Comparison of ENCODE assay signal across 17 cellular contexts in the genomic region with DNA sequence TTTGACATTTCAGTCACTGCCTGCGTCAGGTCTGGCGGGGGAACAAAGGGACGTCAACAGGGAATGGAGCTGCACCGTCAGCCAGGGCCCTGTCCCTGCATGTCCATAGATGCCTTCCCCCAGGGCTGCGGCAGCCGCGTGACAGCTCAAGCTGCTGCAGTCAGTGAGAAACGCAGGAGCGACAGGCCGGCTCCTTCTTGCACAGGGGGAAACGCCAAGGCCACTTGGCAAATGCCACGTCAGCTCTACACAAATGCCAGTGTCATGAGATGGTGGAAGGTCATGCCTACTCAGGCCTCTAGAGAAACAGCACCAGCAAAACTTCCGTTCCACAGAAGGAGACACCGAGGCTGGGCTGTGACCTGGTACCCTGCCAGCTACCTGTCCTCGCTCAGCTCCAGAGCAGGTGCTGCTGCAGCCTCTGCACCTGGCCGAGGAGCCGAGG. TPM values are rescaled to one million over a fixed set of nuclear protein-coding genes. Genes with fewer than 3 reads are reported as not detected.
DNase-seq lines count a peak whose midpoint lies in the region; ATAC-seq and TF ChIP-seq lines count a peak whose summit lies in the region.
"Had no signal": no experiment of that assay in that cellular context is flagged by ENCODE, and none has a peak within 500 bp of the region (broad histone marks: within the 10 kb centered on the region; RNA-seq: fewer than 3 reads in every experiment).

No MANE protein-coding gene starts in this region.

- H3K4me1 ChIP-seq in gastroesophageal sphincter (peaks cover 0 to 15% (median 0%) of the 10 kb centered on the region in 3 donors), BE2C (no peaks in the 10 kb centered on the region)
- H3K4me1 ChIP-seq: testis had no signal

- H3K4me1 Mint-ChIP-seq in MCF 10A (ENCODE audit: insufficient read depth, unreplicated experiment) (peaks cover 7% of the 10 kb centered on the region), mesothelial cell of epicardium (peaks cover 28% of the 10 kb centered on the region)

- H3K27ac Mint-ChIP-seq in MCF 10A (ENCODE audit: low read depth, unreplicated experiment) (no peak overlapping the region), mesothelial cell of epicardium (peak overlapping the region; percentile 1)
- H3K27ac Mint-ChIP-seq: memory B cell had no signal

- intact Hi-C loops in MCF 10A (cut with micrococcal nuclease), result no loop called here

- no peak for TF ChIP-seq CTCF in MCF 10A (IDR thresholded peaks at IDR 0.05; ENCODE audit: unreplicated experiment)
- no peak for TF ChIP-seq CTCF in mesothelial cell of epicardium (IDR thresholded peaks at IDR 0.05; ENCODE audit: unreplicated experiment)
- TF ChIP-seq CTCF in gastroesophageal sphincter (IDR thresholded peaks at IDR 0.05), result no peak
- TF ChIP-seq CTCF in BE2C (IDR thresholded peaks at IDR 0.05; ENCODE audit: low read depth, low read length), result no peak

- POLR2A ChIA-PET in MCF 10A (lab: Yijun Ruan, JAX), result no interaction called here

- H3K4me3 ChIP-seq in gastroesophageal sphincter, result no peak overlapping the region
- H3K4me3 ChIP-seq in BE2C (ENCODE audit: low read depth, low read length), result no peak overlapping the region
- H3K4me3 ChIP-seq: hepatocyte, testis had no signal

- no peak for TF ChIP-seq EP300 in gastroesophageal sphincter (IDR thresholded peaks at IDR 0.05)

- H3K27me3 Mint-ChIP-seq in MCF 10A (ENCODE audit: insufficient read depth, unreplicated experiment) (peaks cover 36% of the 10 kb centered on the region), mesothelial cell of epicardium (ENCODE audit: low read depth) (no peaks in the 10 kb centered on the region)

- no peaks in the 10 kb centered on the region for H3K36me3 Mint-ChIP-seq in MCF 10A (ENCODE audit: insufficient read depth, unreplicated experiment)
- H3K36me3 Mint-ChIP-seq in mesothelial cell of epicardium, result no peaks in the 10 kb centered on the region
- H3K36me3 Mint-ChIP-seq: memory B cell had no signal

- H3K9me3 Mint-ChIP-seq in MCF 10A (ENCODE audit: unreplicated experiment) (no peaks in the 10 kb centered on the region), mesothelial cell of epicardium (no peaks in the 10 kb centered on the region)
- H3K9me3 Mint-ChIP-seq: memory B cell, nephron had no signal

- H3K27me3 ChIP-seq in gastroesophageal sphincter (peaks cover 45% of the 10 kb centered on the region), BE2C (no peaks in the 10 kb centered on the region)
- H3K27me3 ChIP-seq: hepatocyte, testis had no signal

- no peak overlapping the region for H3K27ac ChIP-seq in gastroesophageal sphincter
- H3K27ac ChIP-seq: hepatocyte, testis had no signal

- no TSS peak for BruUV-seq in MCF 10A (replicated peaks; lab: Mats Ljungman, UMichigan)

- H3K9me3 ChIP-seq in gastroesophageal sphincter (no peaks in the 10 kb centered on the region), BE2C (no peaks in the 10 kb centered on the region)
- H3K9me3 ChIP-seq: SK-N-SH, testis had no signal

- H3K36me3 ChIP-seq in gastroesophageal sphincter (no peaks in the 10 kb centered on the region), BE2C (no peaks in the 10 kb centered on the region)

- H3K4me3 Mint-ChIP-seq in MCF 10A (ENCODE audit: unreplicated experiment), result no peak overlapping the region
- H3K4me3 Mint-ChIP-seq in mesothelial cell of epicardium, result no peak overlapping the region
- H3K4me3 Mint-ChIP-seq: memory B cell, nephron had no signal

- ATAC-seq in gastroesophageal sphincter (no peak), GM19467 (IDR thresholded peaks at IDR 0.05; ENCODE audit: unreplicated experiment) (no peak)

- no CpG with 5 or more reads among the region's 17 CpGs for WGBS in gastroesophageal sphincter (ENCODE audit: low coverage in 1 of 2), 2 donors

- CTCF ChIA-PET in MCF 10A (lab: Yijun Ruan, JAX), result interaction anchor here (1.0 kb wide), 1 partner anchor 11 kb away, joined by 6 read pairs; no protein-coding TSS in a partner anchor

- TF ChIP-seq POLR2A in gastroesophageal sphincter (IDR thresholded peaks at IDR 0.05), result no peak

- DNase-seq in COLO668 (lab: John Stamatoyannopoulos, UW; ENCODE audit: unreplicated experiment) (peak; percentile 30), NCI-H2029 (lab: John Stamatoyannopoulos, UW) (peak; percentile 9), MCF 10A (ENCODE audit: unreplicated experiment) (peak; percentile 6), mesothelial cell of epicardium (ENCODE audit: low spot score in 2 of 2, unreplicated experiment in 2 of 2) (peak in 1 of 2 experiments; percentile 50), BE2C (no peak)
- DNase-seq in activated CD4-positive, alpha-beta T cell treated with anti-CD3 and anti-CD28 coated beads, Interleukin-2, amount 50 U/mL, for 48 hours, result no peak
- DNase-seq: activated CD8-positive, alpha-beta memory T cell treated with anti-CD3 and anti-CD28 coated beads, Interleukin-2, amount 50 U/mL, for 48 hours; anterior cingulate cortex; effector memory CD4-positive, alpha-beta T cell; NCI-H146; SK-N-SH; testis had no signal

RNA-seq across cellular contexts. Expression of a gene that starts 37.7 kb away (rescaled TPM):
- 40.5 and 43.0 TPM in 2 replicates for total RNA-seq in MCF 10A (2022)
- total RNA-seq in mesothelial cell of epicardium, result 32.3 to 37.7 TPM (median 36.9 TPM) in 3 replicates
- total RNA-seq in gastroesophageal sphincter, result 100 to 1,000 TPM in 1 of 4 donors, 10 to 100 TPM in 3; 54.5 to 105 (median 88.5) TPM
- 65.7 TPM for polyA plus RNA-seq in BE2C (2012; ENCODE audit: insufficient read depth, insufficient read length, low read depth)

RNA-seq across cellular contexts. Expression of a gene that starts 52.7 kb away (rescaled TPM):
- total RNA-seq in MCF 10A (2022), result 77.2 and 86.4 TPM in 2 replicates
- 133 to 158 TPM (median 150 TPM) in 3 replicates for total RNA-seq in mesothelial cell of epicardium
- 100 to 1,000 TPM in 1 of 4 donors, 10 to 100 TPM in 3; 23.1 to 133 (median 59.4) TPM for total RNA-seq in gastroesophageal sphincter
- polyA plus RNA-seq in BE2C (2012; ENCODE audit: insufficient read depth, insufficient read length, low read depth), result 25.6 TPM

Comparison
In these comparisons a context has a peak if more than half of its experiments do, and no peak if none do; other contexts are left out.
1. DNase-seq: peak in COLO668 (single experiment), NCI-H2029 (single experiment) and MCF 10A (single experiment); none in activated CD4-positive, alpha-beta T cell treated with anti-CD3 and anti-CD28 coated beads, Interleukin-2, amount 50 U/mL, for 48 hours (0 of 2) and BE2C (single experiment).